Comparison of ENCODE assay signal across 1 cellular context in genomic region chr6:87929843-87930288, GRCh38.
TF ChIP-seq lines count a peak whose summit lies in the region.

No MANE protein-coding gene starts in this region.

TF ChIP-seq in K562, 482 proteins besides CTCF, POLR2A, EP300 and RAD21 (continued from another document):
- TF ChIP-seq E2F4 (CRISPR knock-in tag; IDR thresholded peaks at IDR 0.05; ENCODE audit: low read depth): no peak
- TF ChIP-seq POLR2G (IDR thresholded peaks at IDR 0.05; ENCODE audit: low read depth, low read length): no peak
- TF ChIP-seq ETV1 (tag; conservative IDR thresholded peaks at IDR 0.05; ENCODE audit: low read depth): peak; percentile 23; the same call in 1 of the 2 replicates
- no peak for TF ChIP-seq SFPQ (IDR thresholded peaks at IDR 0.05; ENCODE audit: low read depth, low read length)
- TF ChIP-seq CHD2 (IDR thresholded peaks at IDR 0.05; ENCODE audit: low read depth, low read length): no peak
- TF ChIP-seq YBX1 (IDR thresholded peaks at IDR 0.05): no peak
- no peak for TF ChIP-seq ZNF121 (CRISPR knock-in tag; conservative IDR thresholded peaks at IDR 0.05)
- TF ChIP-seq STAT5A (IDR thresholded peaks at IDR 0.05; ENCODE audit: borderline replicate concordance, low read length): no peak
- TF ChIP-seq STAG1 (CRISPR knock-in tag; IDR thresholded peaks at IDR 0.05; ENCODE audit: borderline replicate concordance): peak; percentile 84
- peak; percentile 37 for TF ChIP-seq RBM39 (optimal IDR thresholded peaks at IDR 0.05; ENCODE audit: low read depth, low read length)
- no peak for TF ChIP-seq SRF (CRISPR knock-in tag; IDR thresholded peaks at IDR 0.05)
- TF ChIP-seq THRAP3 (IDR thresholded peaks at IDR 0.05; ENCODE audit: borderline replicate concordance): no peak
- 0 out of 2 replicates have a peak, but pooled peaks have one; percentile 9 for TF ChIP-seq ARID2 (IDR thresholded peaks at IDR 0.05)
- TF ChIP-seq POLR2H (tag; IDR thresholded peaks at IDR 0.05; ENCODE audit: low read depth): no peak
- TF ChIP-seq EWSR1 (IDR thresholded peaks at IDR 0.05; ENCODE audit: borderline replicate concordance, low read depth, partially characterized antibody): no peak
- TF ChIP-seq ZFP36 (IDR thresholded peaks at IDR 0.05; ENCODE audit: low read depth, low read length, partially characterized antibody): peak; percentile 15
- TF ChIP-seq HNRNPH1 (optimal IDR thresholded peaks at IDR 0.05; ENCODE audit: low read depth, low read length): no peak
- peak; percentile 60; the same call in 1 of the 2 replicates for TF ChIP-seq RB1 (IDR thresholded peaks at IDR 0.05; ENCODE audit: low read depth)
- TF ChIP-seq NFIX (CRISPR knock-in tag; IDR thresholded peaks at IDR 0.05; ENCODE audit: low read depth): no peak
- TF ChIP-seq DEAF1 (CRISPR knock-in tag; IDR thresholded peaks at IDR 0.05): peak; percentile 86
